2 cellular contexts compared by ENCODE assay signal in the genomic region with DNA sequence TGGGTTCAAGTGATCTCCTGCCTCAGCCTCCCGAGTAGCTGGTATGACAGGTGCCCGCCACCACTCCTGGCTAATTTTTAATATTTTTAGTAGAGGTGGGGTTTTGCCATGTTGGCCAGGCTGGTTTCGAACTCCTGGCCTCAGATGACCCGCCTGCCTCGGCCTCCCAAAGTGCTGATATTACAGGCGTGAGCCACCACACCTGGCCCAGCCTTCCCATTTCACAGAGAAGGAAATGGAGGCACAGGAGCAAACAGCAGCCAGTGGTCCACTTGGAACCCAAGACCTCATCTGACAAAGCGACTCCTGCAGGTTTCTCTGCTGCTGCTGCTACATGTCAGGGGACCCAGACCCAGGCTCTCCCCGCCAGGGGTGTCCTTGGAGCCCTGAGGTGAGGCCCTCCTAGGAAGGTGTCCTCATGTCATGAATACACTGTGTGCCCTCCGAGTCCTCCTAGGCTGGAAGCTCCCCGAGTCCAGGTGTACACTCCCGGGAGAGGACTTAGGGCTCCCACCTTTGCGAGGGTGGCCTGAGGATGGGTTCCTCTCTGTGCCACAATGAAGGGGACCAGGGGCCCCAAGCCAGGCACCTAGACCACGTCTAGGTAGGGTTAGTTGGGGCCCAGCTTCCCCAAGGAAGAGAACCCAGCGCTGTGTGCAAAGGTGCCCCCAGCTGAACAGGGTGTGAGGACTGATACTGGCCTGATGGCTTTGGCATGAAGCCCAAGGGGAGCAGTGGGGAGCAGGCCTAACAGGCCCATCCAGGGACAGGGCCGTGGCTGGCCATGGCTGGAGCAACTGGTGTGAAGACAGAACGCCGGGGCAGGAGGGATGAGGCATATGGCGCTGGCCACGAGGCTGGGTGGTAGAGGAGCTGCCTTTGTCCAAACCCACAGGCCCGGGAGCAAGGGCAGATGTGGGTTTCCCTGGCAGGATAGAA.
TF ChIP-seq lines count a peak whose summit lies in the region.

No MANE protein-coding gene starts in this region.

TF ChIP-seq in WTC11, 78 proteins besides CTCF, POLR2A, EP300 and RAD21:
- TF ChIP-seq IRF1 (CRISPR knock-in tag; IDR thresholded peaks at IDR 0.05) (no peak), GTF2I (CRISPR knock-in tag; conservative IDR thresholded peaks at IDR 0.05) (0 out of 2 replicates have a peak, but pooled peaks have one; percentile 16), EMX1 (CRISPR knock-in tag; IDR thresholded peaks at IDR 0.05) (no peak), ZNF671 (CRISPR knock-in tag; IDR thresholded peaks at IDR 0.05) (no peak), RELA (CRISPR knock-in tag; IDR thresholded peaks at IDR 0.05; ENCODE audit: borderline replicate concordance) (no peak), NR1H2 (CRISPR knock-in tag; IDR thresholded peaks at IDR 0.05) (no peak), CREB1 (CRISPR knock-in tag; IDR thresholded peaks at IDR 0.05) (no peak)

TF ChIP-seq in HepG2, 621 proteins besides CTCF, POLR2A, EP300 and RAD21:
- TF ChIP-seq ZNF629 (CRISPR knock-in tag; conservative IDR thresholded peaks at IDR 0.05) (peak; percentile 74), RBM22 (optimal IDR thresholded peaks at IDR 0.05; ENCODE audit: low read length) (peak; percentile 98), ZC3H4 (CRISPR knock-in tag; IDR thresholded peaks at IDR 0.05; ENCODE audit: borderline replicate concordance) (0 out of 2 replicates have a peak, but pooled peaks have one; percentile 27), ZNF333 (CRISPR knock-in tag; IDR thresholded peaks at IDR 0.05; ENCODE audit: borderline replicate concordance) (no peak), ZNF737 (CRISPR knock-in tag; IDR thresholded peaks at IDR 0.05; ENCODE audit: borderline replicate concordance) (0 out of 2 replicates have a peak, but pooled peaks have one; percentile 28), KLF16 (CRISPR knock-in tag; IDR thresholded peaks at IDR 0.05) (no peak), AGO1 (IDR thresholded peaks at IDR 0.05; ENCODE audit: low read depth, low read length, poor library complexity, severe bottlenecking) (peak; percentile 71), HOXA9 (CRISPR knock-in tag; IDR thresholded peaks at IDR 0.05; ENCODE audit: borderline replicate concordance) (no peak), ZMYM3 (CRISPR knock-in tag; IDR thresholded peaks at IDR 0.05) (0 out of 2 replicates have a peak, but pooled peaks have one; percentile 35), ZNF318 (CRISPR knock-in tag; IDR thresholded peaks at IDR 0.05) (0 out of 2 replicates have a peak, but pooled peaks have one; percentile 54), ZNF841 (CRISPR knock-in tag; IDR thresholded peaks at IDR 0.05; ENCODE audit: borderline replicate concordance) (no peak), DMTF1 (CRISPR knock-in tag; IDR thresholded peaks at IDR 0.05) (no peak), SAFB2 (CRISPR knock-in tag; IDR thresholded peaks at IDR 0.05; ENCODE audit: borderline replicate concordance, low read depth) (0 out of 2 replicates have a peak, but pooled peaks have one; percentile 30), TAF15 (IDR thresholded peaks at IDR 0.05; ENCODE audit: low read depth, low read length, poor library complexity, severe bottlenecking) (peak; percentile 44), RXRA (CRISPR knock-in tag; IDR thresholded peaks at IDR 0.05) (0 out of 2 replicates have a peak, but pooled peaks have one; percentile 16), POLR2G (IDR thresholded peaks at IDR 0.05; ENCODE audit: low read depth, low read length) (peak; percentile 58), AGO2 (optimal IDR thresholded peaks at IDR 0.05; ENCODE audit: low read depth, low read length) (peak; percentile 99)
- TF ChIP-seq, protein P1, sequence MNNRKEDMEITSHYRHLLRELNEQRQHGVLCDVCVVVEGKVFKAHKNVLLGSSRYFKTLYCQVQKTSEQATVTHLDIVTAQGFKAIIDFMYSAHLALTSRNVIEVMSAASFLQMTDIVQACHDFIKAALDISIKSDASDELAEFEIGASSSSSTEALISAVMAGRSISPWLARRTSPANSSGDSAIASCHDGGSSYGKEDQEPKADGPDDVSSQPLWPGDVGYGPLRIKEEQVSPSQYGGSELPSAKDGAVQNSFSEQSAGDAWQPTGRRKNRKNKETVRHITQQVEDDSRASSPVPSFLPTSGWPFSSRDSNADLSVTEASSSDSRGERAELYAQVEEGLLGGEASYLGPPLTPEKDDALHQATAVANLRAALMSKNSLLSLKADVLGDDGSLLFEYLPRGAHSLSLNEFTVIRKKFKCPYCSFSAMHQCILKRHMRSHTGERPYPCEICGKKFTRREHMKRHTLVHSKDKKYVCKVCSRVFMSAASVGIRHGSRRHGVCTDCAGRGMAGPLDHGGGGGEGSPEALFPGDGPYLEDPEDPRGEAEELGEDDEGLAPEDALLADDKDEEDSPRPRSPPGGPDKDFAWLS (CRISPR knock-in tag; IDR thresholded peaks at IDR 0.05; ENCODE audit: borderline replicate concordance) = no peak
- TF ChIP-seq, protein P2, sequence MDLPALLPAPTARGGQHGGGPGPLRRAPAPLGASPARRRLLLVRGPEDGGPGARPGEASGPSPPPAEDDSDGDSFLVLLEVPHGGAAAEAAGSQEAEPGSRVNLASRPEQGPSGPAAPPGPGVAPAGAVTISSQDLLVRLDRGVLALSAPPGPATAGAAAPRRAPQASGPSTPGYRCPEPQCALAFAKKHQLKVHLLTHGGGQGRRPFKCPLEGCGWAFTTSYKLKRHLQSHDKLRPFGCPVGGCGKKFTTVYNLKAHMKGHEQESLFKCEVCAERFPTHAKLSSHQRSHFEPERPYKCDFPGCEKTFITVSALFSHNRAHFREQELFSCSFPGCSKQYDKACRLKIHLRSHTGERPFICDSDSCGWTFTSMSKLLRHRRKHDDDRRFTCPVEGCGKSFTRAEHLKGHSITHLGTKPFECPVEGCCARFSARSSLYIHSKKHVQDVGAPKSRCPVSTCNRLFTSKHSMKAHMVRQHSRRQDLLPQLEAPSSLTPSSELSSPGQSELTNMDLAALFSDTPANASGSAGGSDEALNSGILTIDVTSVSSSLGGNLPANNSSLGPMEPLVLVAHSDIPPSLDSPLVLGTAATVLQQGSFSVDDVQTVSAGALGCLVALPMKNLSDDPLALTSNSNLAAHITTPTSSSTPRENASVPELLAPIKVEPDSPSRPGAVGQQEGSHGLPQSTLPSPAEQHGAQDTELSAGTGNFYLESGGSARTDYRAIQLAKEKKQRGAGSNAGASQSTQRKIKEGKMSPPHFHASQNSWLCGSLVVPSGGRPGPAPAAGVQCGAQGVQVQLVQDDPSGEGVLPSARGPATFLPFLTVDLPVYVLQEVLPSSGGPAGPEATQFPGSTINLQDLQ (CRISPR knock-in tag; IDR thresholded peaks at IDR 0.05) = 0 out of 2 replicates have a peak, but pooled peaks have one; percentile 21
- TF ChIP-seq, protein P3, sequence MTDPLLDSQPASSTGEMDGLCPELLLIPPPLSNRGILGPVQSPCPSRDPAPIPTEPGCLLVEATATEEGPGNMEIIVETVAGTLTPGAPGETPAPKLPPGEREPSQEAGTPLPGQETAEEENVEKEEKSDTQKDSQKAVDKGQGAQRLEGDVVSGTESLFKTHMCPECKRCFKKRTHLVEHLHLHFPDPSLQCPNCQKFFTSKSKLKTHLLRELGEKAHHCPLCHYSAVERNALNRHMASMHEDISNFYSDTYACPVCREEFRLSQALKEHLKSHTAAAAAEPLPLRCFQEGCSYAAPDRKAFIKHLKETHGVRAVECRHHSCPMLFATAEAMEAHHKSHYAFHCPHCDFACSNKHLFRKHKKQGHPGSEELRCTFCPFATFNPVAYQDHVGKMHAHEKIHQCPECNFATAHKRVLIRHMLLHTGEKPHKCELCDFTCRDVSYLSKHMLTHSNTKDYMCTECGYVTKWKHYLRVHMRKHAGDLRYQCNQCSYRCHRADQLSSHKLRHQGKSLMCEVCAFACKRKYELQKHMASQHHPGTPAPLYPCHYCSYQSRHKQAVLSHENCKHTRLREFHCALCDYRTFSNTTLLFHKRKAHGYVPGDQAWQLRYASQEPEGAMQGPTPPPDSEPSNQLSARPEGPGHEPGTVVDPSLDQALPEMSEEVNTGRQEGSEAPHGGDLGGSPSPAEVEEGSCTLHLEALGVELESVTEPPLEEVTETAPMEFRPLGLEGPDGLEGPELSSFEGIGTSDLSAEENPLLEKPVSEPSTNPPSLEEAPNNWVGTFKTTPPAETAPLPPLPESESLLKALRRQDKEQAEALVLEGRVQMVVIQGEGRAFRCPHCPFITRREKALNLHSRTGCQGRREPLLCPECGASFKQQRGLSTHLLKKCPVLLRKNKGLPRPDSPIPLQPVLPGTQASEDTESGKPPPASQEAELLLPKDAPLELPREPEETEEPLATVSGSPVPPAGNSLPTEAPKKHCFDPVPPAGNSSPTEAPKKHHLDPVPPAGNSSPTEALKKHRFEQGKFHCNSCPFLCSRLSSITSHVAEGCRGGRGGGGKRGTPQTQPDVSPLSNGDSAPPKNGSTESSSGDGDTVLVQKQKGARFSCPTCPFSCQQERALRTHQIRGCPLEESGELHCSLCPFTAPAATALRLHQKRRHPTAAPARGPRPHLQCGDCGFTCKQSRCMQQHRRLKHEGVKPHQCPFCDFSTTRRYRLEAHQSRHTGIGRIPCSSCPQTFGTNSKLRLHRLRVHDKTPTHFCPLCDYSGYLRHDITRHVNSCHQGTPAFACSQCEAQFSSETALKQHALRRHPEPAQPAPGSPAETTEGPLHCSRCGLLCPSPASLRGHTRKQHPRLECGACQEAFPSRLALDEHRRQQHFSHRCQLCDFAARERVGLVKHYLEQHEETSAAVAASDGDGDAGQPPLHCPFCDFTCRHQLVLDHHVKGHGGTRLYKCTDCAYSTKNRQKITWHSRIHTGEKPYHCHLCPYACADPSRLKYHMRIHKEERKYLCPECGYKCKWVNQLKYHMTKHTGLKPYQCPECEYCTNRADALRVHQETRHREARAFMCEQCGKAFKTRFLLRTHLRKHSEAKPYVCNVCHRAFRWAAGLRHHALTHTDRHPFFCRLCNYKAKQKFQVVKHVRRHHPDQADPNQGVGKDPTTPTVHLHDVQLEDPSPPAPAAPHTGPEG (CRISPR knock-in tag; IDR thresholded peaks at IDR 0.05) = no peak
TF ChIP-seq in HepG2: peak in this region for 13.
